8 cellular contexts compared by ENCODE assay signal in genomic region chrX:46376246-46376885, GRCh38.
DNase-seq lines count a peak whose midpoint lies in the region; ATAC-seq and TF ChIP-seq lines count a peak whose summit lies in the region.

No MANE protein-coding gene starts in this region.

- no peak overlapping the region for H3K4me2 ChIP-seq in smooth muscle cell

- no peaks in the 10 kb centered on the region for H3K36me3 ChIP-seq in smooth muscle cell (ENCODE audit: low read depth)
- no peaks in the 10 kb centered on the region for H3K36me3 ChIP-seq in ovary

- H3F3A ChIP-seq in smooth muscle cell (ENCODE audit: low read depth) = no peaks in the 10 kb centered on the region

- H3K27me3 Mint-ChIP-seq in activated T-cell treated with anti-CD3 and anti-CD28 coated beads, Interleukin-2, amount 50 U/mL, for 72 hours (ENCODE audit: low read depth) = peaks cover 30% of the 10 kb centered on the region

- no peaks in the 10 kb centered on the region for H3K9me3 Mint-ChIP-seq in activated T-cell treated with anti-CD3 and anti-CD28 coated beads, Interleukin-2, amount 50 U/mL, for 72 hours

- no peaks in the 10 kb centered on the region for H3K79me2 ChIP-seq in smooth muscle cell (ENCODE audit: low read depth)

- TF ChIP-seq CTCF in smooth muscle cell (IDR thresholded peaks at IDR 0.05; ENCODE audit: borderline replicate concordance, insufficient read depth, poor library complexity, severe bottlenecking) (peak; percentile 50), ovary (IDR thresholded peaks at IDR 0.05) (no peak)

- peak; percentile 74 to 83 for ATAC-seq in activated T-cell treated with anti-CD3 and anti-CD28 coated beads, Interleukin-2, amount 50 U/mL, for 72 hours (replicated peaks in 1 of 2)
- no peak for ATAC-seq in HG03565 (IDR thresholded peaks at IDR 0.05; ENCODE audit: unreplicated experiment)

- no peaks in the 10 kb centered on the region for H3K9me3 ChIP-seq in smooth muscle cell (replicated peaks; ENCODE audit: low read depth)
- H3K9me3 ChIP-seq in ovary = no peaks in the 10 kb centered on the region

- no peaks in the 10 kb centered on the region for H4K20me1 ChIP-seq in smooth muscle cell (ENCODE audit: low read depth)

- no peak for TF ChIP-seq POLR2A in ovary (IDR thresholded peaks at IDR 0.05)

- no peak for TF ChIP-seq EP300 in ovary (IDR thresholded peaks at IDR 0.05)

- H3K36me3 Mint-ChIP-seq in activated T-cell treated with anti-CD3 and anti-CD28 coated beads, Interleukin-2, amount 50 U/mL, for 72 hours (ENCODE audit: insufficient read depth in 2 of 2) = no peaks in the 10 kb centered on the region

- WGBS in smooth muscle cell (ENCODE audit: low lambda C conversion rate) = 36% methylated on average over 4 of the region's 4 CpGs
- 30 to 43% (median 39%) methylated on average over 4 of the region's 4 CpGs for WGBS in ovary, 3 donors

- H3K4me3 ChIP-seq in smooth muscle cell (no peak overlapping the region), ovary (no peak overlapping the region)

- no peak overlapping the region for H2AFZ ChIP-seq in smooth muscle cell (ENCODE audit: low read depth)

- H3K27me3 ChIP-seq in smooth muscle cell (ENCODE audit: low read depth) = no peaks in the 10 kb centered on the region
- H3K27me3 ChIP-seq in ovary = no peaks in the 10 kb centered on the region

- H3K4me1 Mint-ChIP-seq in activated T-cell treated with anti-CD3 and anti-CD28 coated beads, Interleukin-2, amount 50 U/mL, for 72 hours (ENCODE audit: low read depth) = peaks cover 13% of the 10 kb centered on the region

- no peak overlapping the region for H3K27ac Mint-ChIP-seq in activated T-cell treated with anti-CD3 and anti-CD28 coated beads, Interleukin-2, amount 50 U/mL, for 72 hours

- intact Hi-C loops in ovary (cut with DNase I) = no loop called here

- no peak overlapping the region for H3K4me3 Mint-ChIP-seq in activated T-cell treated with anti-CD3 and anti-CD28 coated beads, Interleukin-2, amount 50 U/mL, for 72 hours

- DNase-seq in SIG-M5 treated with dmso at 0.1 percent for 504 hours (lab: John Stamatoyannopoulos, UW; ENCODE audit: unreplicated experiment) (peak; percentile 15), SIG-M5 (lab: John Stamatoyannopoulos, UW) (no peak), NCI-H146 treated with DMSO at 0.1 percent for 48 hours (lab: John Stamatoyannopoulos, UW; ENCODE audit: unreplicated experiment) (peak; percentile 25), globus pallidus (ENCODE audit: low spot score) (peak; percentile 2), smooth muscle cell (lab: John Stamatoyannopoulos, UW; ENCODE audit: unreplicated experiment) (no peak), ovary (no peak)
- DNase-seq in activated T-cell treated with anti-CD3 and anti-CD28 coated beads, Interleukin-2, amount 50 U/mL, for 72 hours = peak; percentile 17 to 19

- no peaks in the 10 kb centered on the region for H3K4me1 ChIP-seq in smooth muscle cell (ENCODE audit: low read depth)
- H3K4me1 ChIP-seq in ovary (ENCODE audit: insufficient read depth) = no peaks in the 10 kb centered on the region

- H3K27ac ChIP-seq in smooth muscle cell (ENCODE audit: low read depth) (no peak overlapping the region), ovary (no peak overlapping the region)

- H3K9ac ChIP-seq in smooth muscle cell (ENCODE audit: low read depth) = no peak overlapping the region

Comparison
In these comparisons a context has a peak if more than half of its experiments do, and no peak if none do; other contexts are left out.
1. DNase-seq: peak in SIG-M5 treated with dmso at 0.1 percent for 504 hours (single experiment), NCI-H146 treated with DMSO at 0.1 percent for 48 hours (single experiment), activated T-cell treated with anti-CD3 and anti-CD28 coated beads, Interleukin-2, amount 50 U/mL, for 72 hours (2 of 2) and globus pallidus (single experiment); none in SIG-M5 (single experiment), smooth muscle cell (single experiment) and ovary (0 of 5).